ENCODE assay signal across 17 cellular contexts in the genomic region with DNA sequence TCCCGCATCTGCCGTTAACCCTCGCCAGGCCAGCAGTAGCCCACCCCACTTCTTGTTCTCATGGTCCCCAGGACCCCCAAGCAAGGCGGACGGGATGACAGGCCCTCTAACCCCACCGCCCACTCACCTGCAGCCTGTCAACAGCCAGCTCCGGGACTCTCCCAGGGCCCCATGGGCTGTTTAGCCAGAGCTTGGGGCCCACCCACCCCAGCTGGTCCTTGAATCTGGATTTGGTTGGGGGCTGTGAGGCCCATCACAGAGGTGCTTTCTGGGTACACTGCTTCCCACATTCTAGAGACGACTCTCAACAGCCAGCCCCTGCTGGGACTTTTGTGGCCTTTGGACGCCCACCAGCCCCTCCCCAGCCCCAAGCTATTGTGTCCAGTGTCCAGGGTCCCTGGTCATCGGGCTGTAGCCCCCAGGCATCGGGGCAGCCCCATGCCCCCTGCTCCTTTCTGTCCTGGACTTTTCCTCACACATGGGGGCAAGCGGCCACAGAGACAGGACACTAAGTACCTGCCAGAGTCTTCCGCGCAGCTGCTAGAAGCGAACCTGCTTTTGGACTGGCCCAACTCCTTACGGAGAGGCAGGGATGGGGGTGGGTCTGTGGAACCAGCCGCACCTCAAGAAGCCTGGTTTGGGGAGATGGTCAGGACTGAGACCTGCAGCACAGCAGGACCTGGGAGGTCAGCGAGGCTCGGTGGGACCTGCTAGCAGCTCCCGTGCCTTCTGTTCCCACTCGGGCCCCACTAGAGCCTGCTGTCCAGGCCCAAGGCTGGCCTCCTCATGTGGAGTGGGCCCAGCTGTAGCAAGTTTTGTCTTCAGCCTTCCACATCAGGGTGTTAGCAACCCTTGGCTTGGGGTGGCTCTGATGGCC.
DNase-seq lines count a peak whose midpoint lies in the region; ATAC-seq, FAIRE-seq and TF ChIP-seq lines count a peak whose summit lies in the region.
"Had no signal": no experiment of that assay in that cellular context is flagged by ENCODE, and none has a peak within 500 bp of the region (broad histone marks: within the 10 kb centered on the region; RNA-seq: fewer than 3 reads in every experiment).

No MANE protein-coding gene starts in this region.

- TF ChIP-seq CTCF in right atrium auricular region (IDR thresholded peaks at IDR 0.05) (no peak), heart right ventricle (IDR thresholded peaks at IDR 0.05) (no peak), kidney (IDR thresholded peaks at IDR 0.05; ENCODE audit: borderline replicate concordance, extremely low read depth, insufficient read depth) (no peak), parathyroid adenoma (IDR thresholded peaks at IDR 0.05) (no peak), pancreas (IDR thresholded peaks at IDR 0.05) (no peak)

- H3K27me3 ChIP-seq in right atrium auricular region (no peaks in the 10 kb centered on the region), heart right ventricle (no peaks in the 10 kb centered on the region), parathyroid adenoma (ENCODE audit: control insufficient read depth, insufficient read depth, low read length) (no peaks in the 10 kb centered on the region), pancreas (no peaks in the 10 kb centered on the region)
- H3K27me3 ChIP-seq: BE2C had no signal

- no peaks in the 10 kb centered on the region for H3K79me2 ChIP-seq in parathyroid adenoma

- H3K4me3 ChIP-seq in right atrium auricular region, result no peak overlapping the region
- no peak overlapping the region for H3K4me3 ChIP-seq in heart right ventricle
- no peak overlapping the region for H3K4me3 ChIP-seq in kidney (ENCODE audit: low read length in 2 of 2)
- H3K4me3 ChIP-seq in parathyroid adenoma (ENCODE audit: low read depth, low read length), result no peak overlapping the region
- no peak overlapping the region for H3K4me3 ChIP-seq in pancreas
- H3K4me3 ChIP-seq: A549 had no signal

- intact Hi-C loops in heart right ventricle (cut with DNase I) (no loop called here), kidney (cut with DNase I) (no loop called here), pancreas (cut with DNase I) (no loop called here)

- no peak overlapping the region for H3K9ac ChIP-seq in kidney (ENCODE audit: low read length in 2 of 2)
- H3K9ac ChIP-seq in parathyroid adenoma, result no peak overlapping the region

- no peak for DNase-seq in right atrium auricular region (ENCODE audit: low spot score)
- DNase-seq in heart right ventricle, result no peak
- DNase-seq in kidney, result peak; percentile 53
- DNase-seq in pancreas, result no peak
- DNase-seq in H54 (ENCODE audit: insufficient read length, low spot score), result no peak
- DNase-seq: BE2C; CD4-positive, alpha-beta memory T cell; DMS153; DND-41; GF-D8; HCEC 1CT; HFFc6 had no signal

- H3K4me2 ChIP-seq in parathyroid adenoma (ENCODE audit: low read length), result no peak overlapping the region
- H3K4me2 ChIP-seq: A549 had no signal

- TF ChIP-seq POLR2A in H54 (IDR thresholded peaks at IDR 0.05; ENCODE audit: low read depth, low read length), result no peak

- H3K4me1 ChIP-seq in right atrium auricular region (peaks cover 0 to 27% of the 10 kb centered on the region in 2 donors), heart right ventricle (peaks cover 0 to 6% (median 0%) of the 10 kb centered on the region in 9 donors), kidney (ENCODE audit: control insufficient read depth in 1 of 2, insufficient read depth in 1 of 2, low read depth in 1 of 2, low read length in 2 of 2) (peaks cover 0 to 2% of the 10 kb centered on the region in 2 donors), parathyroid adenoma (peaks cover 13% of the 10 kb centered on the region), pancreas (no peaks in the 10 kb centered on the region)
- H3K4me1 ChIP-seq: A549 had no signal

- H3K27ac ChIP-seq in right atrium auricular region, result peak overlapping the region; percentile 11 to 45
- H3K27ac ChIP-seq in heart right ventricle, result no peak overlapping the region
- H3K27ac ChIP-seq in kidney (ENCODE audit: low read depth in 2 of 2, low read length in 2 of 2), result no peak overlapping the region
- peak overlapping the region; percentile 71 for H3K27ac ChIP-seq in parathyroid adenoma
- H3K27ac ChIP-seq in pancreas, result no peak overlapping the region
- H3K27ac ChIP-seq: A549, C4-2B had no signal

- H3K9me3 ChIP-seq in right atrium auricular region (no peaks in the 10 kb centered on the region), heart right ventricle (no peaks in the 10 kb centered on the region), kidney (ENCODE audit: control insufficient read depth in 1 of 2, low read length in 2 of 2) (no peaks in the 10 kb centered on the region), parathyroid adenoma (ENCODE audit: control insufficient read depth, low read length) (no peaks in the 10 kb centered on the region), pancreas (no peaks in the 10 kb centered on the region)
- H3K9me3 ChIP-seq: A549, BE2C had no signal

- H3K36me3 ChIP-seq in right atrium auricular region (no peaks in the 10 kb centered on the region), heart right ventricle (no peaks in the 10 kb centered on the region), kidney (ENCODE audit: control insufficient read depth in 1 of 2, insufficient read depth in 2 of 2, low read length in 2 of 2) (no peaks in the 10 kb centered on the region), parathyroid adenoma (ENCODE audit: control insufficient read depth, insufficient read depth, low read length) (no peaks in the 10 kb centered on the region), pancreas (no peaks in the 10 kb centered on the region)
- H3K36me3 ChIP-seq: BE2C had no signal

- no peak for FAIRE-seq in kidney (lab: Jason Lieb, UNC)
- no peak for FAIRE-seq in pancreas (lab: Jason Lieb, UNC)
- FAIRE-seq in H54 (lab: Jason Lieb, UNC), result no peak
- FAIRE-seq: A549, H1 had no signal

- H2AFZ ChIP-seq in parathyroid adenoma, result peak overlapping the region; percentile 38

- 87 to 94% methylated on average over 21 of the region's 21 CpGs for WGBS in heart right ventricle, 2 donors
- 81 to 86% methylated on average over 19 to 21 of the region's 21 CpGs for WGBS in pancreas, 2 donors

- ATAC-seq in heart right ventricle (no peak), HG03039 (IDR thresholded peaks at IDR 0.05; ENCODE audit: unreplicated experiment) (no peak), pancreas (no peak)
- ATAC-seq: A549 had no signal

Comparison
In these comparisons a context has a peak if more than half of its experiments do, and no peak if none do; other contexts are left out.
1. H3K27ac ChIP-seq: peak in right atrium auricular region (2 of 2) and parathyroid adenoma (single experiment); none in heart right ventricle (0 of 10), kidney (0 of 2) and pancreas (0 of 4).